ENCODE assay signal across 8 cellular contexts in the genomic region with DNA sequence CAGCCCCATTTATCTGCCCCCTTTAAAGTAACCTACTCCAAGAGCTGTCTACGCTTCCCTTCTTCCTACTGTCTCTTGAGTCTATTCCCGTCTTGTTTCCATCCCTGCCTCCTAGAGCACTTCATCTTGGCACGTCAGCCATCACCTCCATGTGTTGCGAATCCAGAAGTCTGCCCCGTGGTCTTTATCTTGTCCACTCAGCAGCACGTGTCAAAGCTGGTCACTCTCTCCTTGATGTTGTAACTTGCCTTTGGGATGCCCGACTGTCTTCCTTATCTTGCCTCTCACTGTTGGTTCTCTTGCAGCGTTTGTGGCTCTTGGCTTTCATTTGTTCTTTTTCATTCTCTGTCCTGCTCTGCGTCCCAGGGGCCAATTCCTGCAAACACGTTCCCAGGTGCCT.
"Had no signal": no experiment of that assay in that cellular context is flagged by ENCODE, and none has a peak within 500 bp of the region (broad histone marks: within the 10 kb centered on the region; RNA-seq: fewer than 3 reads in every experiment).

No MANE protein-coding gene starts in this region.

- DNase-seq: GM23248, HFFc6, KG1 had no signal

- H3K4me1 ChIP-seq: HAP-1 had no signal

- H3K27ac Mint-ChIP-seq: HFFc6 had no signal

- H3K4me3 ChIP-seq: GM23248, HAP-1 had no signal

- H2AFZ ChIP-seq: GM23248 had no signal

- ATAC-seq: HCT116, HepG2 had no signal

- H3K9ac ChIP-seq: GM23248 had no signal

- H3K27me3 Mint-ChIP-seq: IgD-negative memory B cell had no signal

- H3K9me3 ChIP-seq: HAP-1 had no signal

- H3K27ac ChIP-seq: GM23248, HL-60 had no signal

- H3K9me3 Mint-ChIP-seq: HFFc6, IgD-negative memory B cell had no signal

- H3K36me3 ChIP-seq: HAP-1 had no signal

- H3K4me3 Mint-ChIP-seq: HFFc6, IgD-negative memory B cell had no signal
